24 cellular contexts compared by ENCODE assay signal in genomic region chr3:46438831-46439230, GRCh38. TPM values are rescaled to one million over a fixed set of nuclear protein-coding genes. Genes with fewer than 3 reads are reported as not detected.
"Had no signal": no experiment of that assay in that cellular context is flagged by ENCODE, and none has a peak within 500 bp of the region (broad histone marks: within the 10 kb centered on the region; RNA-seq: fewer than 3 reads in every experiment).

No MANE protein-coding gene starts in this region.

- ATAC-seq: body of pancreas; effector memory CD8-positive, alpha-beta T cell; esophagus mucosa; left ventricle myocardium superior; natural killer cell treated with Interleukin-12 subunit alpha and Interleukin-12 subunit beta and Interleukin-15 and Interleukin-18, amount 100 ng/mL, for 72 hours; psoas muscle; right cardiac atrium; stimulated activated naive CD8-positive, alpha-beta T cell treated with anti-CD3 and anti-CD28 coated beads, Interleukin-15, Interleukin-2, amounts not matched to agents 100 U/mL and 50 U/mL, for 24 hours had no signal

- H3K27ac Mint-ChIP-seq: activated naive CD4-positive, alpha-beta T cell treated with anti-CD3 and anti-CD28 coated beads, Interleukin-2, amount 50 U/mL, for 24 hours; effector memory CD8-positive, alpha-beta T cell; natural killer cell treated with Interleukin-12 subunit alpha and Interleukin-12 subunit beta and Interleukin-15 and Interleukin-18, amount 100 ng/mL, for 72 hours; T-helper 2 cell treated with Interferon-gamma antibody and Interleukin-4, amounts not matched to agents 5 μg/mL and 100 μg/mL, for 36 hours had no signal

- H3K9me3 Mint-ChIP-seq: activated naive CD4-positive, alpha-beta T cell treated with anti-CD3 and anti-CD28 coated beads, Interleukin-2, amount 50 U/mL, for 24 hours; effector memory CD8-positive, alpha-beta T cell; natural killer cell treated with Interleukin-12 subunit alpha and Interleukin-12 subunit beta and Interleukin-15 and Interleukin-18, amount 100 ng/mL, for 72 hours; T-helper 2 cell treated with Interferon-gamma antibody and Interleukin-4, amounts not matched to agents 5 μg/mL and 100 μg/mL, for 36 hours had no signal

- H3K27me3 Mint-ChIP-seq: activated naive CD4-positive, alpha-beta T cell treated with anti-CD3 and anti-CD28 coated beads, Interleukin-2, amount 50 U/mL, for 24 hours; effector memory CD8-positive, alpha-beta T cell; natural killer cell treated with Interleukin-12 subunit alpha and Interleukin-12 subunit beta and Interleukin-15 and Interleukin-18, amount 100 ng/mL, for 72 hours had no signal

- H3K4me3 Mint-ChIP-seq: activated naive CD4-positive, alpha-beta T cell treated with anti-CD3 and anti-CD28 coated beads, Interleukin-2, amount 50 U/mL, for 24 hours; effector memory CD8-positive, alpha-beta T cell; natural killer cell treated with Interleukin-12 subunit alpha and Interleukin-12 subunit beta and Interleukin-15 and Interleukin-18, amount 100 ng/mL, for 72 hours; T-helper 2 cell treated with Interferon-gamma antibody and Interleukin-4, amounts not matched to agents 5 μg/mL and 100 μg/mL, for 36 hours had no signal

- H3K36me3 Mint-ChIP-seq: activated naive CD4-positive, alpha-beta T cell treated with anti-CD3 and anti-CD28 coated beads, Interleukin-2, amount 50 U/mL, for 24 hours; natural killer cell treated with Interleukin-12 subunit alpha and Interleukin-12 subunit beta and Interleukin-15 and Interleukin-18, amount 100 ng/mL, for 72 hours had no signal

- DNase-seq: activated CD4-positive, alpha-beta T cell treated with anti-CD3 and anti-CD28 coated beads for 1 hour; activated gamma-delta T cell treated with Interleukin-2 at 50 U/mL for 16 hours; activated T-cell treated with anti-CD3 and anti-CD28 coated beads, Interleukin-2, amount 50 U/mL, for 1 hour; body of pancreas; dermis blood vessel endothelial cell; effector memory CD8-positive, alpha-beta T cell; foreskin melanocyte; glutamatergic neuron; left ventricle myocardium superior; mammary epithelial cell; ovary; psoas muscle; right cardiac atrium; stimulated activated CD4-positive, alpha-beta T cell treated with anti-CD3 and anti-CD28 coated beads, Interleukin-4, amount 100 ng/mL, for 24 hours; stimulated activated naive CD8-positive, alpha-beta T cell treated with anti-CD3 and anti-CD28 coated beads, Interleukin-15, Interleukin-2, amounts not matched to agents 100 U/mL and 50 U/mL, for 24 hours had no signal

RNA-seq across cellular contexts. Expression of gene LTF, which starts 25.9 kb away (rescaled TPM):
- total RNA-seq: cardiac muscle cell, endothelial cell of umbilical vein had no signal

RNA-seq across cellular contexts. Expression of gene CCRL2, which starts 31.8 kb away (rescaled TPM):
- total RNA-seq: mammary epithelial cell had no signal

RNA-seq across cellular contexts. Expression of gene RTP3, which starts 58.9 kb away (rescaled TPM):
- total RNA-seq: body of pancreas; cardiac muscle cell; dermis blood vessel endothelial cell; endothelial cell of umbilical vein; esophagus mucosa; left ventricle myocardium superior; mammary epithelial cell; natural killer cell treated with Interleukin-12 subunit alpha and Interleukin-12 subunit beta and Interleukin-15 and Interleukin-18, amount 100 ng/mL, for 72 hours; ovary; psoas muscle; right cardiac atrium; subcutaneous adipose tissue; tibial nerve; urinary bladder had no signal
